ENCODE assay signal across 26 cellular contexts in the genomic region with DNA sequence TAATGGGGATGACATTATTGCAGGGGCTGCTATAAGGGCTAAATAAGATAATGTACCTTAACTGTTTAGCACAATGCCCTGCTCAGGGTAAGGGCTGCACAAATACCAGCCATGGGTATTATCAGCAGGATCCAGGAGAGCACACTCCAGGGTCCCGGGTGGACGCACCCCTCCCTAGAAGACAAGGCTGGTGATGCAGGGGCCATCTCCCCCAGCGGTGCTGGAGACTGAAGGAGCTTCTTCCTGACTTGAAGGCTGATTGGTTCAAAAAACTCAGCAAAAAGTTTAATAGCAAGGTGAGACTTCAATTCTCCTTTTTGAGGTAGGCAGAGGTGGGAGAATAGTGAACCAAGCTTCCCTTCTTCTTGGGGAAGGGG. TPM values are rescaled to one million over a fixed set of nuclear protein-coding genes. Genes with fewer than 3 reads are reported as not detected.
A peak's percentile ranks its signal among the peaks of the same experiment; 100 is the strongest.
DNase-seq lines count a peak whose midpoint lies in the region; ATAC-seq and TF ChIP-seq lines count a peak whose summit lies in the region.
"Had no signal": no experiment of that assay in that cellular context is flagged by ENCODE, and none has a peak within 500 bp of the region (broad histone marks: within the 10 kb centered on the region; RNA-seq: fewer than 3 reads in every experiment).

No MANE protein-coding gene starts in this region.

- H3K14ac ChIP-seq in IMR-90 (replicated peaks; ENCODE audit: low read depth, low read length): no peak overlapping the region

- CTCF ChIA-PET in IMR-90 (lab: Yijun Ruan, JAX): interaction anchor here (1.3 kb wide), 1 partner anchor 121 kb away, joined by 3 read pairs; no protein-coding TSS in a partner anchor

- peaks cover 23% of the 10 kb centered on the region for H3K9me3 Mint-ChIP-seq in glutamatergic neuron (ENCODE audit: unreplicated experiment)
- H3K9me3 Mint-ChIP-seq: activated CD4-positive, alpha-beta T cell treated with anti-CD3 and anti-CD28 coated beads, Interleukin-2, amount 10 ng/mL, durations not matched to agents 7 days and 5 days had no signal

- H3K4me3 ChIP-seq in BLaER1 (no peak overlapping the region), IMR-90 (ENCODE audit: insufficient read depth, low read depth, low read length) (no peak overlapping the region), sigmoid colon (no peak overlapping the region)
- H3K4me3 ChIP-seq: colonic mucosa, gastroesophageal sphincter, hepatocyte, lower lobe of right lung, SJCRH30, skin epidermis had no signal

- no peak overlapping the region for H3K18ac ChIP-seq in IMR-90 (ENCODE audit: low read depth, low read length)

- no peak for DNase-seq in IMR-90
- DNase-seq in glutamatergic neuron: no peak
- peak; percentile 52 for DNase-seq in sigmoid colon
- no peak for DNase-seq in COLO668 (lab: John Stamatoyannopoulos, UW; ENCODE audit: unreplicated experiment)
- no peak for DNase-seq in NCI-H345 treated with DMSO at 0.1 percent for 48 hours (lab: John Stamatoyannopoulos, UW; ENCODE audit: unreplicated experiment)
- DNase-seq: activated CD4-positive, alpha-beta T cell treated with anti-CD3 and anti-CD28 coated beads, Interleukin-2, amount 10 ng/mL, durations not matched to agents 7 days and 5 days; effector CD8-positive, alpha-beta T cell; lower lobe of right lung; NCI-H1417; NCI-H2081 treated with DMSO at 0.1 percent for 48 hours; NCI-H446 treated with DMSO at 0.1 percent for 48 hours; NCI-H82; SJCRH30; stimulated activated naive CD8-positive, alpha-beta T cell treated with anti-CD3 and anti-CD28 coated beads, Interleukin-15, Interleukin-2, amounts not matched to agents 100 U/mL and 50 U/mL, for 24 hours; SW 1271; T1000 had no signal

- H3K27ac Mint-ChIP-seq in glutamatergic neuron (ENCODE audit: unreplicated experiment): peak overlapping the region; percentile 48
- H3K27ac Mint-ChIP-seq: activated CD4-positive, alpha-beta T cell treated with anti-CD3 and anti-CD28 coated beads, Interleukin-2, amount 10 ng/mL, durations not matched to agents 7 days and 5 days; activated naive CD8-positive, alpha-beta T cell had no signal

- no peak for TF ChIP-seq POLR2A in IMR-90 (IDR thresholded peaks at IDR 0.05; ENCODE audit: low read depth, low read length)
- TF ChIP-seq POLR2A in sigmoid colon (IDR thresholded peaks at IDR 0.05): no peak

- no peak overlapping the region for H3K23ac ChIP-seq in IMR-90 (ENCODE audit: low read depth, low read length)

- peak overlapping the region; percentile 93 for H3K4me2 ChIP-seq in BLaER1
- no peak overlapping the region for H3K4me2 ChIP-seq in IMR-90 (ENCODE audit: low read depth, low read length)
- H3K4me2 ChIP-seq: hepatocyte, KMS-11 had no signal

- no peaks in the 10 kb centered on the region for H3K9me3 ChIP-seq in BLaER1
- no peaks in the 10 kb centered on the region for H3K9me3 ChIP-seq in IMR-90 (ENCODE audit: control insufficient read depth, insufficient read depth, low read length)
- H3K9me3 ChIP-seq in sigmoid colon: no peaks in the 10 kb centered on the region
- H3K9me3 ChIP-seq: colonic mucosa, gastroesophageal sphincter, lower lobe of right lung, SJCRH30 had no signal

- H3K36me3 ChIP-seq in BLaER1 (no peaks in the 10 kb centered on the region), IMR-90 (ENCODE audit: control insufficient read depth, insufficient read depth, low read length) (no peaks in the 10 kb centered on the region), sigmoid colon (no peaks in the 10 kb centered on the region)
- H3K36me3 ChIP-seq: colonic mucosa, gastroesophageal sphincter, lower lobe of right lung, SJCRH30 had no signal

- H2BK15ac ChIP-seq in IMR-90 (ENCODE audit: low read depth, low read length): no peak overlapping the region

- H3K9ac ChIP-seq in BLaER1: no peak overlapping the region
- H3K9ac ChIP-seq in IMR-90 (ENCODE audit: low read depth, low read length): no peak overlapping the region
- H3K9ac ChIP-seq: KMS-11 had no signal

- H3K4me1 ChIP-seq in BLaER1 (peaks cover 75% of the 10 kb centered on the region), IMR-90 (ENCODE audit: control insufficient read depth, insufficient read depth, low read length) (no peaks in the 10 kb centered on the region; the same call in none of the 2 replicates), sigmoid colon (peaks cover 0 to 42% (median 34%) of the 10 kb centered on the region in 4 donors)

- intact Hi-C loops in IMR-90 (cut with micrococcal nuclease) (no loop called here), sigmoid colon (cut with DNase I) (no loop called here)

- peaks cover 18% of the 10 kb centered on the region for H3K27me3 Mint-ChIP-seq in glutamatergic neuron (ENCODE audit: unreplicated experiment)

- H2AK5ac ChIP-seq in IMR-90 (ENCODE audit: low read depth, low read length): 0 out of 2 replicates have a peak overlapping the region, but pooled peaks have one; percentile 40

- TF ChIP-seq EP300 in sigmoid colon (IDR thresholded peaks at IDR 0.05): no peak

- POLR2A ChIA-PET in IMR-90 (lab: Charles Lee; ENCODE audit: unreplicated experiment): no interaction called here

- H3K79me1 ChIP-seq in IMR-90 (ENCODE audit: low read depth in 1 of 2, low read length in 2 of 2): peaks cover 5 to 9% of the 10 kb centered on the region in 2 experiments; a peak in 2 of 4 replicates

- ATAC-seq in IMR-90 (ENCODE audit: low read depth): no peak
- no peak for ATAC-seq in GM21786 (IDR thresholded peaks at IDR 0.05; ENCODE audit: unreplicated experiment)
- ATAC-seq: gastroesophageal sphincter; lower lobe of right lung; naive thymus-derived CD8-positive, alpha-beta T cell; stimulated activated naive CD8-positive, alpha-beta T cell treated with anti-CD3 and anti-CD28 coated beads, Interleukin-15, Interleukin-2, amounts not matched to agents 100 U/mL and 50 U/mL, for 24 hours had no signal

- dilution Hi-C loops in IMR-90 (cut with HindIII; ENCODE audit: low sequenced_read_pairs, unreplicated experiment): loop anchor here (25.0 kb wide), 1 partner anchor 117 kb away; no protein-coding TSS in a partner anchor

- H4K20me1 ChIP-seq in BLaER1: peaks cover 31% of the 10 kb centered on the region
- no peaks in the 10 kb centered on the region for H4K20me1 ChIP-seq in IMR-90 (ENCODE audit: insufficient read depth, low read length)

- H2BK20ac ChIP-seq in IMR-90 (ENCODE audit: low read depth, low read length): no peak overlapping the region

- H3K56ac ChIP-seq in IMR-90 (ENCODE audit: extremely low read depth, insufficient read depth, low read length): no peak overlapping the region

- no peak overlapping the region for H4K91ac ChIP-seq in IMR-90 (ENCODE audit: insufficient read depth, low read depth, low read length)

- H3K36me3 Mint-ChIP-seq in glutamatergic neuron (ENCODE audit: unreplicated experiment): no peaks in the 10 kb centered on the region
- H3K36me3 Mint-ChIP-seq: activated naive CD8-positive, alpha-beta T cell had no signal

- in situ Hi-C loops in IMR-90 (cut with MboI; ENCODE audit: low sequenced_read_pairs): loop anchor here (25.0 kb wide), 1 partner anchor 467 kb away; a partner anchor contains a TSS

- no peak overlapping the region for H2BK120ac ChIP-seq in IMR-90 (ENCODE audit: low read depth, low read length)

- no peak overlapping the region for H3K4me3 Mint-ChIP-seq in glutamatergic neuron (ENCODE audit: unreplicated experiment)
- H3K4me3 Mint-ChIP-seq: activated CD4-positive, alpha-beta T cell treated with anti-CD3 and anti-CD28 coated beads, Interleukin-2, amount 10 ng/mL, durations not matched to agents 7 days and 5 days; activated naive CD8-positive, alpha-beta T cell had no signal

- no CpG with 5 or more reads among the region's 3 CpGs for WGBS in IMR-90 (ENCODE audit: extremely low coverage in 2 of 2, insufficient read length in 1 of 2), 2 experiments
- 92 to 95% methylated on average over 3 of the region's 3 CpGs for WGBS in sigmoid colon, 2 donors

- H4K5ac ChIP-seq in IMR-90 (ENCODE audit: low read depth, low read length): no peak overlapping the region

- H2BK5ac ChIP-seq in IMR-90 (ENCODE audit: low read depth, low read length, poor library complexity, severe bottlenecking): no peak overlapping the region

- no peak for TF ChIP-seq CTCF in IMR-90 (conservative IDR thresholded peaks at IDR 0.05; ENCODE audit: low read depth, low read length)
- no peak for TF ChIP-seq CTCF in glutamatergic neuron (IDR thresholded peaks at IDR 0.05; ENCODE audit: partially characterized antibody, unreplicated experiment)
- TF ChIP-seq CTCF in sigmoid colon (IDR thresholded peaks at IDR 0.05): no peak

- no peak overlapping the region for H2AFZ ChIP-seq in IMR-90 (replicated peaks; ENCODE audit: low read length, poor library complexity)
- H2AFZ ChIP-seq: hepatocyte had no signal

- TF ChIP-seq RAD21 in IMR-90 (IDR thresholded peaks at IDR 0.05; ENCODE audit: low read length): no peak

- no peak overlapping the region for H3K27ac ChIP-seq in BLaER1
- no peak overlapping the region for H3K27ac ChIP-seq in IMR-90 (ENCODE audit: insufficient read depth, low read length)
- H3K27ac ChIP-seq in sigmoid colon: no peak overlapping the region
- H3K27ac ChIP-seq: colonic mucosa, gastroesophageal sphincter, hepatocyte, KMS-11, lower lobe of right lung, SJCRH30, skin epidermis, VCaP had no signal

- H2AK9ac ChIP-seq in IMR-90 (replicated peaks; ENCODE audit: low read depth, low read length, poor library complexity): no peak overlapping the region

- H4K8ac ChIP-seq in IMR-90 (ENCODE audit: low read depth in 2 of 2, low read length in 2 of 2): no peak overlapping the region

- peaks cover 42% of the 10 kb centered on the region for H3K4me1 Mint-ChIP-seq in glutamatergic neuron (ENCODE audit: low read depth, unreplicated experiment)

- H3K9me1 ChIP-seq in IMR-90 (ENCODE audit: insufficient read depth, low read length): no peaks in the 10 kb centered on the region

- no peak overlapping the region for H3K4ac ChIP-seq in IMR-90 (ENCODE audit: low read depth, low read length)

- no peaks in the 10 kb centered on the region for H3K27me3 ChIP-seq in BLaER1
- peaks cover 4% of the 10 kb centered on the region; the same call in 1 of the 2 replicates for H3K27me3 ChIP-seq in IMR-90 (ENCODE audit: control insufficient read depth, insufficient read depth, low read length)
- H3K27me3 ChIP-seq in sigmoid colon: peaks cover 0 to 13% (median 0%) of the 10 kb centered on the region in 3 donors
- H3K27me3 ChIP-seq: colonic mucosa, hepatocyte, SJCRH30 had no signal

- no TSS peak for BruUV-seq in IMR-90 (replicated peaks; lab: Mats Ljungman, UMichigan)

TF ChIP-seq in IMR-90, 13 proteins besides CTCF, POLR2A, EP300 and RAD21 (continues in another document):
- no peak for TF ChIP-seq RCOR1 (IDR thresholded peaks at IDR 0.05; ENCODE audit: insufficient replicate concordance, low read length)
- no peak for TF ChIP-seq CHD1 (IDR thresholded peaks at IDR 0.05; ENCODE audit: low read depth, low read length)

RNA-seq across cellular contexts. Expression of a gene that starts 2.7 kb away (rescaled TPM):
- 24.9 and 30.8 TPM in 2 replicates for total RNA-seq in IMR-90 (2012; rRNA removed)
- 35.7 and 38.8 TPM in 2 replicates for polyA plus RNA-seq in IMR-90 (2012; rRNA removed)
- 34.7 and 72.2 TPM in 2 replicates for polyA plus RNA-seq in IMR-90 (2012; cell fraction: cytosol; rRNA removed)
- polyA plus RNA-seq in IMR-90 (2012; cell fraction: nucleus; rRNA removed; ENCODE audit: low replicate concordance): 24.5 and 60.8 TPM in 2 replicates
- 130 TPM for total RNA-seq in glutamatergic neuron (ENCODE audit: unreplicated experiment)
- 10 to 100 TPM; 16.7 to 25.3 (median 18.5) TPM for total RNA-seq in sigmoid colon
- polyA plus RNA-seq in sigmoid colon: 10 to 100 TPM; 15.7 to 30.0 (median 28.1) TPM
